ENCODE assay signal across 13 cellular contexts in the genomic region with DNA sequence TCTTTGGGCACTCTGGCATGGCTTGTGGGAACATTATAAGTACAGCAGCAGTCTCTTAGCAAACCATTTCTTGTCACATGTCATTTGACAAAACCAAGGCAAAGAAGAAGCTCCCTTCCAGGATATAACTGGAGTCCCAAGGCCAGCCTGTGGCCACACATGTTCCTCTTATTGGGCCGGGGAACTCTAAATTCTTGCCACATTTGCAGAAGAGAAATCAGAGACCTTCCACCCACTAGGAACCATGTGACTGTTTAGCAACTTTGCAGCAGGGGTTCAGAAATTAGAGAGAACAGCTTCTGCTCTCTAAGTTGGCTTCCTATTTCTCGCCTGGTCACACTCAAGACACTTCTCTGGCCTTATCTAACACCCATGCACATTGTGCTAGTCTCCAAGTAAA. TPM values are rescaled to one million over a fixed set of nuclear protein-coding genes. Genes with fewer than 3 reads are reported as not detected.
A peak's percentile ranks its signal among the peaks of the same experiment; 100 is the strongest.
DNase-seq lines count a peak whose midpoint lies in the region; ATAC-seq, FAIRE-seq and TF ChIP-seq lines count a peak whose summit lies in the region.
"Had no signal": no experiment of that assay in that cellular context is flagged by ENCODE, and none has a peak within 500 bp of the region (broad histone marks: within the 10 kb centered on the region; RNA-seq: fewer than 3 reads in every experiment).

No MANE protein-coding gene starts in this region.

- TF ChIP-seq CTCF in liver (IDR thresholded peaks at IDR 0.05; ENCODE audit: low read depth, low read length, missing input control) (no peak), HepG2 (CRISPR knock-in tag; IDR thresholded peaks at IDR 0.05) (no peak), upper lobe of right lung (IDR thresholded peaks at IDR 0.05) (no peak), omental fat pad (IDR thresholded peaks at IDR 0.05) (no peak)

- H2AFZ ChIP-seq in HepG2 (ENCODE audit: low read length) = no peak overlapping the region
- H2AFZ ChIP-seq: hepatocyte had no signal

- ATAC-seq in HepG2 (no peak), upper lobe of right lung (peak; percentile 90), omental fat pad (ENCODE audit: low FRiP score) (no peak)

- BruUV-seq in HepG2 (replicated peaks; lab: Mats Ljungman, UMichigan) = no TSS peak

- H3K36me3 ChIP-seq in liver (ENCODE audit: control insufficient read depth in 4 of 4, insufficient read depth in 3 of 4, low read depth in 1 of 4, low read length in 3 of 4) (no peaks in the 10 kb centered on the region), HepG2 (replicated peaks in 1 of 2; ENCODE audit: control insufficient read depth in 1 of 2, insufficient read depth in 2 of 2, low read length in 2 of 2) (no peaks in the 10 kb centered on the region), upper lobe of right lung (no peaks in the 10 kb centered on the region)

- no peak overlapping the region for H3K4me2 ChIP-seq in HepG2 (ENCODE audit: low read depth, low read length)
- H3K4me2 ChIP-seq: hepatocyte had no signal

- FAIRE-seq in HepG2 (lab: Jason Lieb, UNC) = no peak
- FAIRE-seq: A204.1 had no signal

- TF ChIP-seq EP300 in HepG2 (IDR thresholded peaks at IDR 0.05; ENCODE audit: low read depth in 2 of 2, low read length in 2 of 2) (no peak), HepG2 (CRISPR knock-in tag; IDR thresholded peaks at IDR 0.05; ENCODE audit: borderline replicate concordance) (no peak)

- H3K27ac ChIP-seq in liver (ENCODE audit: low read depth in 1 of 2, low read length in 2 of 2) = peak overlapping the region; percentile 43 to 46
- no peak overlapping the region for H3K27ac ChIP-seq in HepG2 (ENCODE audit: extremely low read length, insufficient read depth, low read length)
- H3K27ac ChIP-seq in layer of hippocampus (ENCODE audit: low read depth, low read length) = peak overlapping the region; percentile 27
- peak overlapping the region; percentile 65 for H3K27ac ChIP-seq in upper lobe of right lung
- H3K27ac ChIP-seq: hepatocyte, psoas muscle had no signal

- H3K27me3 ChIP-seq in liver (ENCODE audit: control insufficient read depth in 4 of 4, insufficient read depth in 4 of 4, low read length in 3 of 4) (no peaks in the 10 kb centered on the region), HepG2 (ENCODE audit: control insufficient read depth in 1 of 2, insufficient read depth in 2 of 2, low read length in 2 of 2) (no peaks in the 10 kb centered on the region), layer of hippocampus (ENCODE audit: control insufficient read depth, insufficient read depth, low read length) (no peaks in the 10 kb centered on the region), upper lobe of right lung (no peaks in the 10 kb centered on the region)
- H3K27me3 ChIP-seq: hepatocyte had no signal

- H3K9me3 ChIP-seq in liver (ENCODE audit: control insufficient read depth in 4 of 4, low read length in 3 of 4) (peaks cover 0 to 1% (median 0%) of the 10 kb centered on the region in 4 donors), HepG2 (ENCODE audit: low read length) (0 out of 2 replicates have a peak, but pooled peaks cover under 1% of the 10 kb centered on the region), upper lobe of right lung (no peaks in the 10 kb centered on the region)
- H3K9me3 ChIP-seq: psoas muscle had no signal

- 79% methylated on average over 2 of the region's 2 CpGs for WGBS in liver
- WGBS in HepG2 (ENCODE audit: low lambda C conversion rate) = 0% methylated on average over 2 of the region's 2 CpGs

- CTCF ChIA-PET in HepG2 (lab: Yijun Ruan, JAX; ENCODE audit: low intra/inter-chr PET ratio, low total read pairs) = no interaction called here

- intact Hi-C loops in HepG2 (cut with micrococcal nuclease; ENCODE audit: unreplicated experiment) (no loop called here), upper lobe of right lung (cut with DNase I) (no loop called here)

- POLR2A ChIA-PET in HepG2 (lab: Yijun Ruan, JAX) = no interaction called here

- H3K79me2 ChIP-seq in HepG2 (ENCODE audit: insufficient read depth, low read length) = no peaks in the 10 kb centered on the region
- H3K79me2 ChIP-seq: hepatocyte had no signal

- DNase-seq in HepG2 (ENCODE audit: low spot score) = no peak
- peak; percentile 99 for DNase-seq in MV-4-11 (lab: John Stamatoyannopoulos, UW)
- DNase-seq in upper lobe of right lung = no peak
- DNase-seq in stimulated activated CD4-positive, alpha-beta T cell treated with anti-CD3 and anti-CD28 coated beads, Interleukin-2, amount 100 ng/mL, for 24 hours = no peak
- no peak for DNase-seq in NCI-H82 treated with DMSO at 0.1 percent for 48 hours (lab: John Stamatoyannopoulos, UW; ENCODE audit: unreplicated experiment)
- DNase-seq in omental fat pad (ENCODE audit: low spot score) = no peak
- DNase-seq: NCI-H510A, psoas muscle, T-helper 9 cell had no signal

- no peaks in the 10 kb centered on the region for H4K20me1 ChIP-seq in HepG2 (ENCODE audit: insufficient read depth, low read length)

- TF ChIP-seq RAD21 in liver (IDR thresholded peaks at IDR 0.05) = no peak
- TF ChIP-seq RAD21 in HepG2 (CRISPR knock-in tag; IDR thresholded peaks at IDR 0.05) = no peak

- H3K4me3 ChIP-seq in liver (ENCODE audit: low read depth in 1 of 3, low read length in 3 of 3) = no peak overlapping the region
- no peak overlapping the region for H3K4me3 ChIP-seq in HepG2 (replicated peaks in 1 of 3; ENCODE audit: insufficient read depth in 1 of 3, low read depth in 2 of 3, low read length in 3 of 3)
- H3K4me3 ChIP-seq in upper lobe of right lung = no peak overlapping the region
- H3K4me3 ChIP-seq: hepatocyte, psoas muscle had no signal

- no peaks in the 10 kb centered on the region for H3K4me1 ChIP-seq in liver (ENCODE audit: control insufficient read depth in 4 of 4, insufficient read depth in 4 of 4, low read length in 3 of 4)
- peaks cover 8% of the 10 kb centered on the region; the same call in 1 of the 2 replicates for H3K4me1 ChIP-seq in HepG2 (ENCODE audit: insufficient read depth, low read length)
- H3K4me1 ChIP-seq in upper lobe of right lung = peaks cover 6% of the 10 kb centered on the region

- in situ Hi-C loops in HepG2 (cut with HindIII; ENCODE audit: extremely low pct_ligation_motif_present, low pct_unique_long_range_greater_than_20kb) = no loop called here

- TF ChIP-seq POLR2A in HepG2 (IDR thresholded peaks at IDR 0.05; ENCODE audit: insufficient read depth in 1 of 2, low read depth in 2 of 2, low read length in 2 of 2) = no peak

- H3K9ac ChIP-seq in liver (ENCODE audit: low read depth in 1 of 2, low read length in 2 of 2) = no peak overlapping the region
- no peak overlapping the region for H3K9ac ChIP-seq in HepG2 (ENCODE audit: insufficient read depth, low read depth, low read length)

RNA-seq across cellular contexts. Expression of gene MEP1A, which starts 20.4 kb away (rescaled TPM):
- 1 to 10 TPM in 1 of 2 donors, not detected in 1; 1.8 TPM for total RNA-seq in liver
- under 1 TPM; 0.01 to 0.08 TPM for polyA plus RNA-seq in liver
- total RNA-seq in HepG2 (2016; rRNA removed; fragmentation: Illumina TruSeq; extraction: Trizol) = 0.10 and 0.24 TPM in 2 replicates
- not detected in 2 replicates for total RNA-seq in HepG2 (2016; cell fraction: cytosol; rRNA removed; fragmentation: Illumina TruSeq; extraction: Trizol; ENCODE audit: low read depth)
- 0.12 and 0.22 TPM in 2 replicates for total RNA-seq in HepG2 (2016; cell fraction: insoluble cytoplasmic fraction; rRNA removed; fragmentation: Illumina TruSeq; extraction: Trizol)
- total RNA-seq in HepG2 (2016; cell fraction: membrane; rRNA removed; fragmentation: Illumina TruSeq; extraction: Trizol) = 0.06 TPM in 1 of 2 replicates, not detected in the other
- total RNA-seq in HepG2 (2016; cell fraction: nucleus; rRNA removed; fragmentation: Illumina TruSeq; extraction: Trizol) = 0.25 and 0.28 TPM in 2 replicates
- 0.83 and 3.0 TPM in 2 replicates for polyA plus RNA-seq in HepG2 (2011; rRNA removed)
- polyA plus RNA-seq in HepG2 (2011; cell fraction: cytosol; rRNA removed) = 0.71 and 2.9 TPM in 2 replicates
- 0.61 and 1.3 TPM in 2 replicates for polyA plus RNA-seq in HepG2 (2011; cell fraction: nucleus; rRNA removed)
- 2.3 and 10.9 TPM in 2 replicates for polyA plus RNA-seq in HepG2 (2012)
- polyA plus RNA-seq in HepG2 (2016; cell fraction: cytosol; fragmentation: Illumina TruSeq; extraction: Trizol; ENCODE audit: low read depth) = 0.05 TPM in 1 of 2 replicates, not detected in the other
- 0.08 TPM in 1 of 2 replicates, not detected in the other for polyA plus RNA-seq in HepG2 (2016; cell fraction: insoluble cytoplasmic fraction; fragmentation: Illumina TruSeq; extraction: Trizol; ENCODE audit: low read depth)
- not detected in 2 replicates for polyA plus RNA-seq in HepG2 (2016; cell fraction: membrane; fragmentation: Illumina TruSeq; extraction: Trizol; ENCODE audit: low read depth)
- polyA plus RNA-seq in HepG2 (2016; cell fraction: nucleus; fragmentation: Illumina TruSeq; extraction: Trizol; ENCODE audit: insufficient read depth, low read depth) = 0.25 TPM in 1 of 2 replicates, not detected in the other
- 0.38 TPM in 1 of 2 replicates, not detected in the other for polyA minus RNA-seq in HepG2 (2011; rRNA and poly(A)+ RNA removed; ENCODE audit: low replicate concordance)
- 0.26 and 0.49 TPM in 2 replicates for polyA minus RNA-seq in HepG2 (2011; cell fraction: cytosol; rRNA and poly(A)+ RNA removed)
- 0.64 and 1.5 TPM in 2 replicates for polyA minus RNA-seq in HepG2 (2011; cell fraction: nucleus; rRNA and poly(A)+ RNA removed)
- not detected for total RNA-seq in upper lobe of right lung
- total RNA-seq in omental fat pad = not detected
- total RNA-seq: psoas muscle had no signal

RNA-seq across cellular contexts. Expression of gene ANKRD66, which starts 26.0 kb away (rescaled TPM):
- total RNA-seq in liver = not detected
- polyA plus RNA-seq in liver = not detected
- not detected in 2 replicates for total RNA-seq in HepG2 (2016; rRNA removed; fragmentation: Illumina TruSeq; extraction: Trizol)
- total RNA-seq in HepG2 (2016; cell fraction: cytosol; rRNA removed; fragmentation: Illumina TruSeq; extraction: Trizol; ENCODE audit: low read depth) = not detected in 2 replicates
- total RNA-seq in HepG2 (2016; cell fraction: insoluble cytoplasmic fraction; rRNA removed; fragmentation: Illumina TruSeq; extraction: Trizol) = not detected in 2 replicates
- not detected in 2 replicates for total RNA-seq in HepG2 (2016; cell fraction: membrane; rRNA removed; fragmentation: Illumina TruSeq; extraction: Trizol)
- not detected in 2 replicates for total RNA-seq in HepG2 (2016; cell fraction: nucleus; rRNA removed; fragmentation: Illumina TruSeq; extraction: Trizol)
- not detected in 2 replicates for polyA plus RNA-seq in HepG2 (2011; rRNA removed)
- polyA plus RNA-seq in HepG2 (2011; cell fraction: cytosol; rRNA removed) = not detected in 2 replicates
- polyA plus RNA-seq in HepG2 (2011; cell fraction: nucleus; rRNA removed) = not detected in 2 replicates
- not detected in 2 replicates for polyA plus RNA-seq in HepG2 (2012)
- not detected in 2 replicates for polyA plus RNA-seq in HepG2 (2016; cell fraction: cytosol; fragmentation: Illumina TruSeq; extraction: Trizol; ENCODE audit: low read depth)
- not detected in 2 replicates for polyA plus RNA-seq in HepG2 (2016; cell fraction: insoluble cytoplasmic fraction; fragmentation: Illumina TruSeq; extraction: Trizol; ENCODE audit: low read depth)
- not detected in 2 replicates for polyA plus RNA-seq in HepG2 (2016; cell fraction: membrane; fragmentation: Illumina TruSeq; extraction: Trizol; ENCODE audit: low read depth)
- polyA plus RNA-seq in HepG2 (2016; cell fraction: nucleus; fragmentation: Illumina TruSeq; extraction: Trizol; ENCODE audit: insufficient read depth, low read depth) = not detected in 2 replicates
- polyA minus RNA-seq in HepG2 (2011; rRNA and poly(A)+ RNA removed; ENCODE audit: low replicate concordance) = not detected in 2 replicates
- not detected in 2 replicates for polyA minus RNA-seq in HepG2 (2011; cell fraction: cytosol; rRNA and poly(A)+ RNA removed)
- polyA minus RNA-seq in HepG2 (2011; cell fraction: nucleus; rRNA and poly(A)+ RNA removed) = not detected in 2 replicates
- total RNA-seq in upper lobe of right lung = not detected
- not detected for total RNA-seq in omental fat pad
- total RNA-seq: hepatocyte, psoas muscle had no signal
- polyA plus RNA-seq: hepatocyte, psoas muscle had no signal

RNA-seq across cellular contexts. Expression of gene PLA2G7, which starts 37.6 kb away (rescaled TPM):
- total RNA-seq in liver = 10 to 100 TPM in 1 of 2 donors, under 1 TPM in 1; 0.84 to 24.7 TPM
- 1 to 10 TPM in 1 of 2 donors, under 1 TPM in 1; 0.35 to 1.8 TPM for polyA plus RNA-seq in liver
- not detected in 2 replicates for total RNA-seq in HepG2 (2016; rRNA removed; fragmentation: Illumina TruSeq; extraction: Trizol)
- not detected in 2 replicates for total RNA-seq in HepG2 (2016; cell fraction: cytosol; rRNA removed; fragmentation: Illumina TruSeq; extraction: Trizol; ENCODE audit: low read depth)
- not detected in 2 replicates for total RNA-seq in HepG2 (2016; cell fraction: insoluble cytoplasmic fraction; rRNA removed; fragmentation: Illumina TruSeq; extraction: Trizol)
- not detected in 2 replicates for total RNA-seq in HepG2 (2016; cell fraction: membrane; rRNA removed; fragmentation: Illumina TruSeq; extraction: Trizol)
- not detected in 2 replicates for total RNA-seq in HepG2 (2016; cell fraction: nucleus; rRNA removed; fragmentation: Illumina TruSeq; extraction: Trizol)
- polyA plus RNA-seq in HepG2 (2011; rRNA removed) = not detected in 2 replicates
- not detected in 2 replicates for polyA plus RNA-seq in HepG2 (2011; cell fraction: cytosol; rRNA removed)
- not detected in 2 replicates for polyA plus RNA-seq in HepG2 (2011; cell fraction: nucleus; rRNA removed)
- not detected in 2 replicates for polyA plus RNA-seq in HepG2 (2012)
- not detected in 2 replicates for polyA plus RNA-seq in HepG2 (2016; cell fraction: cytosol; fragmentation: Illumina TruSeq; extraction: Trizol; ENCODE audit: low read depth)
- polyA plus RNA-seq in HepG2 (2016; cell fraction: insoluble cytoplasmic fraction; fragmentation: Illumina TruSeq; extraction: Trizol; ENCODE audit: low read depth) = not detected in 2 replicates
- not detected in 2 replicates for polyA plus RNA-seq in HepG2 (2016; cell fraction: membrane; fragmentation: Illumina TruSeq; extraction: Trizol; ENCODE audit: low read depth)
- polyA plus RNA-seq in HepG2 (2016; cell fraction: nucleus; fragmentation: Illumina TruSeq; extraction: Trizol; ENCODE audit: insufficient read depth, low read depth) = not detected in 2 replicates
- not detected in 2 replicates for polyA minus RNA-seq in HepG2 (2011; rRNA and poly(A)+ RNA removed; ENCODE audit: low replicate concordance)
- not detected in 2 replicates for polyA minus RNA-seq in HepG2 (2011; cell fraction: cytosol; rRNA and poly(A)+ RNA removed)
- polyA minus RNA-seq in HepG2 (2011; cell fraction: nucleus; rRNA and poly(A)+ RNA removed) = not detected in 2 replicates
- total RNA-seq in upper lobe of right lung = 38.8 TPM
- 10 to 100 TPM in 1 of 4 donors, 1 to 10 TPM in 3; 1.0 to 24.4 (median 3.2) TPM for total RNA-seq in omental fat pad
- polyA plus RNA-seq: hepatocyte had no signal
